Comparison of ENCODE assay signal across 9 cellular contexts in genomic region chr7:30238721-30239441, GRCh38. TPM values are rescaled to one million over a fixed set of nuclear protein-coding genes. Genes with fewer than 3 reads are reported as not detected.
DNase-seq lines count a peak whose midpoint lies in the region; ATAC-seq and TF ChIP-seq lines count a peak whose summit lies in the region.
"Had no signal": no experiment of that assay in that cellular context is flagged by ENCODE, and none has a peak within 500 bp of the region (broad histone marks: within the 10 kb centered on the region; RNA-seq: fewer than 3 reads in every experiment).

No MANE protein-coding gene starts in this region.

- H3K27ac Mint-ChIP-seq in natural killer cell = no peak overlapping the region
- H3K27ac Mint-ChIP-seq in effector memory CD8-positive, alpha-beta T cell = no peak overlapping the region

- no peak for TF ChIP-seq CTCF in cardiac fibroblast (IDR thresholded peaks at IDR 0.05; ENCODE audit: low read depth, low read length)
- no peak for TF ChIP-seq CTCF in parathyroid adenoma (IDR thresholded peaks at IDR 0.05)
- no peak for TF ChIP-seq CTCF in natural killer cell (IDR thresholded peaks at IDR 0.05)

- ATAC-seq in GM18861 (IDR thresholded peaks at IDR 0.05; ENCODE audit: unreplicated experiment) (peak; percentile 44), HG03060 (IDR thresholded peaks at IDR 0.05; ENCODE audit: low read depth, unreplicated experiment) (peak; percentile 34), natural killer cell (no peak)
- no peak for ATAC-seq in effector memory CD8-positive, alpha-beta T cell (replicated peaks)

- H3K9me3 Mint-ChIP-seq in natural killer cell = no peaks in the 10 kb centered on the region
- H3K9me3 Mint-ChIP-seq in effector memory CD8-positive, alpha-beta T cell = no peaks in the 10 kb centered on the region

- H3K9me3 ChIP-seq in parathyroid adenoma (ENCODE audit: control insufficient read depth, low read length) = no peaks in the 10 kb centered on the region

- H2AFZ ChIP-seq in parathyroid adenoma = no peak overlapping the region

- no peaks in the 10 kb centered on the region for H3K36me3 Mint-ChIP-seq in natural killer cell
- no peaks in the 10 kb centered on the region for H3K36me3 Mint-ChIP-seq in effector memory CD8-positive, alpha-beta T cell (ENCODE audit: insufficient read depth)

- H3K4me2 ChIP-seq in parathyroid adenoma (ENCODE audit: low read length) = peak overlapping the region; percentile 1

- no peaks in the 10 kb centered on the region for H3K79me2 ChIP-seq in parathyroid adenoma

- no peak overlapping the region for H3K9ac ChIP-seq in parathyroid adenoma

- DNase-seq in CD1c-positive myeloid dendritic cell (ENCODE audit: extremely low spot score) (peak; percentile 24), NCI-H2227 treated with DMSO at 0.1 percent for 48 hours (lab: John Stamatoyannopoulos, UW) (peak; percentile 21), cardiac fibroblast (ENCODE audit: low read depth in 2 of 2) (peak; percentile 55 to 76), natural killer cell (no peak)
- DNase-seq in effector memory CD8-positive, alpha-beta T cell = no peak

- no peak overlapping the region for H3K4me3 ChIP-seq in cardiac fibroblast (replicated peaks in 1 of 2; ENCODE audit: low read depth in 2 of 2, low read length in 2 of 2)
- H3K4me3 ChIP-seq in parathyroid adenoma (ENCODE audit: low read depth, low read length) = no peak overlapping the region

- H3K4me1 Mint-ChIP-seq in natural killer cell = peaks cover 9 to 15% of the 10 kb centered on the region in 2 donors
- peaks cover 6 to 7% of the 10 kb centered on the region in 2 donors for H3K4me1 Mint-ChIP-seq in effector memory CD8-positive, alpha-beta T cell (ENCODE audit: low read depth in 2 of 2)

- H3K36me3 ChIP-seq in parathyroid adenoma (ENCODE audit: control insufficient read depth, insufficient read depth, low read length) = no peaks in the 10 kb centered on the region

- H3K4me1 ChIP-seq in parathyroid adenoma = peaks cover 34% of the 10 kb centered on the region

- peaks cover 12 to 14% of the 10 kb centered on the region in 2 donors for H3K27me3 Mint-ChIP-seq in natural killer cell (ENCODE audit: low read depth in 2 of 2)
- peaks cover 21 to 42% of the 10 kb centered on the region in 2 donors for H3K27me3 Mint-ChIP-seq in effector memory CD8-positive, alpha-beta T cell

- no peak overlapping the region for H3K4me3 Mint-ChIP-seq in natural killer cell
- H3K4me3 Mint-ChIP-seq in effector memory CD8-positive, alpha-beta T cell = no peak overlapping the region

- intact Hi-C loops in natural killer cell (cut with micrococcal nuclease) = no loop called here

- H3K27me3 ChIP-seq in parathyroid adenoma (ENCODE audit: control insufficient read depth, insufficient read depth, low read length) = no peaks in the 10 kb centered on the region

- H3K27ac ChIP-seq in parathyroid adenoma = peak overlapping the region; percentile 34
- H3K27ac ChIP-seq: HL-60 had no signal

RNA-seq across cellular contexts. Expression of gene ZNRF2, which starts 45.5 kb away (rescaled TPM):
- 10 to 100 TPM; 35.0 to 43.7 (median 36.3) TPM for total RNA-seq in natural killer cell

Comparison
In these comparisons a context has a peak if more than half of its experiments do, and no peak if none do; other contexts are left out.
1. DNase-seq: peak in CD1c-positive myeloid dendritic cell (single experiment), NCI-H2227 treated with DMSO at 0.1 percent for 48 hours (single experiment) and cardiac fibroblast (2 of 2); none in natural killer cell (single experiment) and effector memory CD8-positive, alpha-beta T cell (0 of 3).
2. ATAC-seq: peak in GM18861 (single experiment) and HG03060 (single experiment); none in natural killer cell (0 of 3) and effector memory CD8-positive, alpha-beta T cell (single experiment).